In genomic region chr6:49269190-49269589, GRCh38 we compare ENCODE assay signal across 20 cellular contexts.
A peak's percentile ranks its signal among the peaks of the same experiment; 100 is the strongest.
DNase-seq lines count a peak whose midpoint lies in the region; ATAC-seq and TF ChIP-seq lines count a peak whose summit lies in the region.
"Had no signal": no experiment of that assay in that cellular context is flagged by ENCODE, and none has a peak within 500 bp of the region (broad histone marks: within the 10 kb centered on the region; RNA-seq: fewer than 3 reads in every experiment).

No MANE protein-coding gene starts in this region.

- no peaks in the 10 kb centered on the region for H3K27me3 ChIP-seq in RWPE2 (ENCODE audit: insufficient read depth, poor library complexity, severe bottlenecking)
- H3K27me3 ChIP-seq: MG63 had no signal

- H3K4me3 Mint-ChIP-seq in mesothelial cell of epicardium, result no peak overlapping the region
- H3K4me3 Mint-ChIP-seq: activated CD4-positive, alpha-beta memory T cell treated with anti-CD3 and anti-CD28 coated beads for 36 hours; B cell; dendritic cell treated with granulocyte-macrophage colony-stimulating factor and Interleukin-4, amounts not matched to agents 40 ng/mL and 50 ng/mL, for 4 days had no signal

- H3K27ac ChIP-seq in RWPE2 (ENCODE audit: poor library complexity, severe bottlenecking), result no peak overlapping the region
- H3K27ac ChIP-seq: thoracic aorta had no signal

- TF ChIP-seq CTCF in RWPE2 (IDR thresholded peaks at IDR 0.05; ENCODE audit: poor library complexity, severe bottlenecking), result no peak
- TF ChIP-seq CTCF in fibroblast of pulmonary artery (IDR thresholded peaks at IDR 0.05; ENCODE audit: low read length, missing control alignments), result no peak
- TF ChIP-seq CTCF in mesothelial cell of epicardium (IDR thresholded peaks at IDR 0.05; ENCODE audit: unreplicated experiment), result no peak

- no peaks in the 10 kb centered on the region for H3K4me1 Mint-ChIP-seq in mesothelial cell of epicardium
- H3K4me1 Mint-ChIP-seq: B cell had no signal

- H3K27ac Mint-ChIP-seq in mesothelial cell of epicardium, result no peak overlapping the region
- H3K27ac Mint-ChIP-seq: activated CD4-positive, alpha-beta memory T cell treated with anti-CD3 and anti-CD28 coated beads for 36 hours; B cell; dendritic cell treated with granulocyte-macrophage colony-stimulating factor and Interleukin-4, amounts not matched to agents 40 ng/mL and 50 ng/mL, for 4 days had no signal

- no peaks in the 10 kb centered on the region for H3K9me3 ChIP-seq in RWPE2 (ENCODE audit: severe bottlenecking)
- H3K9me3 ChIP-seq: thoracic aorta had no signal

- peaks cover 7% of the 10 kb centered on the region for H3K9me3 Mint-ChIP-seq in mesothelial cell of epicardium
- H3K9me3 Mint-ChIP-seq: activated CD4-positive, alpha-beta memory T cell treated with anti-CD3 and anti-CD28 coated beads for 36 hours had no signal

- peaks cover 4% of the 10 kb centered on the region for H3K4me1 ChIP-seq in RWPE2 (ENCODE audit: insufficient read depth, poor library complexity, severe bottlenecking)

- H3K4me3 ChIP-seq in RWPE2 (ENCODE audit: severe bottlenecking) (no peak overlapping the region), fibroblast of pulmonary artery (replicated peaks; ENCODE audit: low read depth, low read length) (no peak overlapping the region)
- H3K4me3 ChIP-seq: MG63, thoracic aorta had no signal

- no peaks in the 10 kb centered on the region for H3K36me3 ChIP-seq in RWPE2 (ENCODE audit: low read depth)
- H3K36me3 ChIP-seq: MG63, thoracic aorta had no signal

- peak; percentile 62 for DNase-seq in HCEC 1CT
- no peak for DNase-seq in RWPE2 (ENCODE audit: low spot score)
- DNase-seq in fibroblast of pulmonary artery (ENCODE audit: low read depth), result peak; percentile 14
- DNase-seq in mesothelial cell of epicardium (ENCODE audit: low spot score in 2 of 2, unreplicated experiment in 2 of 2), result no peak
- no peak for DNase-seq in T-helper 1 cell
- DNase-seq: activated CD4-positive, alpha-beta memory T cell treated with anti-CD3 and anti-CD28 coated beads for 36 hours; activated effector memory CD4-positive, alpha-beta T cell treated with anti-CD3 and anti-CD28 coated beads, Interleukin-2, amount 50 U/mL, for 16 hours; COR-L47; DMS79; MG63; NCI-H146; NCI-H524; stimulated activated CD4-positive, alpha-beta T cell treated with anti-CD3 and anti-CD28 coated beads, Interleukin-4, amount 100 ng/mL, for 1 hour; stimulated activated naive CD4-positive, alpha-beta T cell had no signal

- H3K36me3 Mint-ChIP-seq in mesothelial cell of epicardium, result no peaks in the 10 kb centered on the region
- H3K36me3 Mint-ChIP-seq: activated CD4-positive, alpha-beta memory T cell treated with anti-CD3 and anti-CD28 coated beads for 36 hours had no signal

- ATAC-seq in RWPE2 (ENCODE audit: low read depth) (peak; percentile 86; the same call in 2 of the 3 replicates), HG02678 (IDR thresholded peaks at IDR 0.05; ENCODE audit: unreplicated experiment) (no peak), GM18498 (IDR thresholded peaks at IDR 0.05; ENCODE audit: unreplicated experiment) (no peak)
- ATAC-seq: Right ventricle myocardium inferior had no signal

- H3K27me3 Mint-ChIP-seq in mesothelial cell of epicardium (ENCODE audit: low read depth), result no peaks in the 10 kb centered on the region
- H3K27me3 Mint-ChIP-seq: activated CD4-positive, alpha-beta memory T cell treated with anti-CD3 and anti-CD28 coated beads for 36 hours; B cell; dendritic cell treated with granulocyte-macrophage colony-stimulating factor and Interleukin-4, amounts not matched to agents 40 ng/mL and 50 ng/mL, for 4 days had no signal

Comparison
In these comparisons a context has a peak if more than half of its experiments do, and no peak if none do; other contexts are left out.
1. DNase-seq: peak in HCEC 1CT (single experiment) and fibroblast of pulmonary artery (single experiment); none in RWPE2 (single experiment), mesothelial cell of epicardium (0 of 2) and T-helper 1 cell (0 of 5).